8 cellular contexts compared by ENCODE assay signal in the genomic region with DNA sequence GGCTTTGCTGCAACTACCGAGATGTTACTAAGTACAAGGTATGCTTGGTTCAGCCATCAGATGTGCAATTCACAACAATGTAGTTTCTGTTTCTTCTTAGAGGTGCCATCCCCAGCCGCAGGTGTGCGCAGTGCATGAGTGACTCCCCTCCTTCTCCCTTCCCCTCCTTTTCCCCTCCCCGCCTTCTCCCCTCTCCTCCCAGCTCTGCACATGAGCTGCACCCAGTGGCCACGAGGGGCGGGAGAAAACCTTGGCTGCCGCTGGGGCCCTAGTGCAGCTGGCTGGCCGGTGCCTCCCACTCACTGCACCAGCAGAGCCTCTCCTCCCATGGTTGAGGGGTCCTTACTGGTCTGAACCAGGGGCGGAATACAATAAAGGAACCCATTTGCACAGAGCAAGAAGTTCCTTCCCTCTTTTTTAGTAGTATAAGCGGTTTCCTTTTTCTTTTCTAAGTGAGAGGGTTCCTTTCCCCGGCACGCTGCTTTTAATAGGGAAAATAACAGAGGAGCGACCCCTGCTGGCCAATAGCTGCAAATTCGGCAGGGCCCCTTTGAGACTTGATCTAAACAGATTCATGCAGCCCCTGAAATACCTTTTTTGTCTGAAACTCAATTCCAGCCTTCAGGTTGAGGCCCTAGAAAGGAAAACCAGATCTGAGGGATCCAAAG. TPM values are rescaled to one million over a fixed set of nuclear protein-coding genes. Genes with fewer than 3 reads are reported as not detected.
DNase-seq lines count a peak whose midpoint lies in the region; ATAC-seq, FAIRE-seq and TF ChIP-seq lines count a peak whose summit lies in the region.

No MANE protein-coding gene starts in this region.

- H3K27me3 ChIP-seq in astrocyte (ENCODE audit: insufficient read depth, low read length), result no peaks in the 10 kb centered on the region

- DNase-seq in D721Med (ENCODE audit: insufficient read length, low spot score) (no peak), HFF-Myc (ENCODE audit: extremely low read depth, low read depth) (no peak), astrocyte (ENCODE audit: low read depth) (no peak), memory B cell (ENCODE audit: low spot score in 2 of 2) (no peak), NCI-H146 (lab: John Stamatoyannopoulos, UW) (no peak), NCI-H2196 (lab: John Stamatoyannopoulos, UW; ENCODE audit: unreplicated experiment) (no peak)

- no peak overlapping the region for H3K4me3 ChIP-seq in HFF-Myc (replicated peaks; ENCODE audit: low read depth, low read length)
- no peak overlapping the region for H3K4me3 ChIP-seq in astrocyte (ENCODE audit: insufficient read depth, low read depth, low read length)

- peaks cover 20% of the 10 kb centered on the region for H3K27me3 Mint-ChIP-seq in astrocyte (ENCODE audit: low read depth, unreplicated experiment)
- peaks cover 2% of the 10 kb centered on the region for H3K27me3 Mint-ChIP-seq in memory B cell

- no peaks in the 10 kb centered on the region for H3K79me2 ChIP-seq in astrocyte (ENCODE audit: insufficient read depth, low read length)

- no peaks in the 10 kb centered on the region for H3K9me3 ChIP-seq in astrocyte (ENCODE audit: insufficient read depth, low read depth, low read length)

- no peak overlapping the region for H3K27ac ChIP-seq in astrocyte (ENCODE audit: low read depth, low read length)

- no peaks in the 10 kb centered on the region for H3K4me1 Mint-ChIP-seq in astrocyte (ENCODE audit: low read depth, unreplicated experiment)
- no peaks in the 10 kb centered on the region for H3K4me1 Mint-ChIP-seq in memory B cell

- H3K4me2 ChIP-seq in astrocyte (ENCODE audit: low read length), result no peak overlapping the region

- H3K4me3 Mint-ChIP-seq in astrocyte (ENCODE audit: unreplicated experiment) (no peak overlapping the region), memory B cell (peak overlapping the region; percentile 29)

- H3K27ac Mint-ChIP-seq in astrocyte (ENCODE audit: unreplicated experiment) (no peak overlapping the region), memory B cell (no peak overlapping the region)

- no peaks in the 10 kb centered on the region for H3K36me3 ChIP-seq in astrocyte (ENCODE audit: insufficient read depth, low read length)

- H4K20me1 ChIP-seq in astrocyte (ENCODE audit: insufficient read depth, low read length), result no peaks in the 10 kb centered on the region

- no peaks in the 10 kb centered on the region for H3K4me1 ChIP-seq in astrocyte (ENCODE audit: insufficient read depth, low read length)

- no peak overlapping the region for H3K9ac ChIP-seq in astrocyte (ENCODE audit: low read length)

- TF ChIP-seq CTCF in D721Med (IDR thresholded peaks at IDR 0.05; ENCODE audit: insufficient read depth, missing control alignments) (peak; percentile 17), HFF-Myc (IDR thresholded peaks at IDR 0.05; ENCODE audit: low read depth, low read length, missing control alignments) (peak; percentile 67), astrocyte (IDR thresholded peaks at IDR 0.05; ENCODE audit: insufficient read depth, low read depth, low read length) (peak; percentile 23)

- H3K9me3 Mint-ChIP-seq in astrocyte (ENCODE audit: unreplicated experiment) (peaks cover 12% of the 10 kb centered on the region), memory B cell (peaks cover 5% of the 10 kb centered on the region)

- FAIRE-seq in D721Med (lab: Jason Lieb, UNC), result no peak
- no peak for FAIRE-seq in astrocyte (lab: Jason Lieb, UNC)

- H3K36me3 Mint-ChIP-seq in astrocyte (ENCODE audit: low read depth, unreplicated experiment), result no peaks in the 10 kb centered on the region
- peaks cover 3% of the 10 kb centered on the region for H3K36me3 Mint-ChIP-seq in memory B cell

- ATAC-seq in memory B cell (ENCODE audit: low read depth), result peak; percentile 56
- no peak for ATAC-seq in HG02678 (IDR thresholded peaks at IDR 0.05; ENCODE audit: unreplicated experiment)
- ATAC-seq in GM18519 (IDR thresholded peaks at IDR 0.05; ENCODE audit: low FRiP score, unreplicated experiment), result no peak

- no peak overlapping the region for H2AFZ ChIP-seq in astrocyte (ENCODE audit: low read depth, low read length)

RNA-seq across cellular contexts. Expression of a gene that starts 7.8 kb away (rescaled TPM):
- total RNA-seq in astrocyte, result not detected in 2 replicates

RNA-seq across cellular contexts. Expression of a gene that starts 8.6 kb away (rescaled TPM):
- not detected in 2 replicates for total RNA-seq in astrocyte

RNA-seq across cellular contexts. Expression of a gene that starts 22.6 kb away (rescaled TPM):
- total RNA-seq in astrocyte, result not detected in 2 replicates

RNA-seq across cellular contexts. Expression of a gene that starts 27.8 kb away (rescaled TPM):
- not detected in 2 replicates for total RNA-seq in astrocyte

RNA-seq across cellular contexts. Expression of a gene that starts 54.9 kb away (rescaled TPM):
- not detected in 2 replicates for total RNA-seq in astrocyte

Comparison
In these comparisons a context has a peak if more than half of its experiments do, and no peak if none do; other contexts are left out.
1. CTCF ChIP-seq: peak in every context shown above with its lines; median percentile 67 in HFF-Myc; 23 in astrocyte; 17 in D721Med.